In the genomic region with DNA sequence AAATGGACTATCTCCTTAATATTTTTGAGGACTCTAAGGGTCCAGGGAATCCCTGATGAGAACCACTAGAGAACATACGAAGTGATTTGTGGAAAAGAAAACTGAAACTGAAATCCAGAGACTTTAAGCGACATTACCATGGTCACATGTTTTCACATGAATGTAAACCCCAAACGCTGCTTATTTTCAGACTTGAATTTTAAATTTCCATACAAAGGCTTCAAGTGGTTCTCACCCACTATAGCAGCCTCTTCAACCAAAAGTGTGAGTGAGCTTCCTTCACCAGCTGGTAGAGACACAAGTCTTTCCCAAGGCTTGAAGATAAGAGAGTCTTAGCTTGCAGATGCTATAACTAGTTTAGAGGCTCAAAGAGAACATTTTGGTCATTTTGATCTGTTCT, we compare ENCODE assay signal across 18 cellular contexts.
A peak's percentile ranks its signal among the peaks of the same experiment; 100 is the strongest.
DNase-seq lines count a peak whose midpoint lies in the region; ATAC-seq, FAIRE-seq and TF ChIP-seq lines count a peak whose summit lies in the region.
"Had no signal": no experiment of that assay in that cellular context is flagged by ENCODE, and none has a peak within 500 bp of the region (broad histone marks: within the 10 kb centered on the region; RNA-seq: fewer than 3 reads in every experiment).

No MANE protein-coding gene starts in this region.

- H3K4me1 Mint-ChIP-seq in CD4-positive, alpha-beta memory T cell: peaks cover 0 to 4% (median 2%) of the 10 kb centered on the region in 4 donors

- intact Hi-C loops in CD4-positive, alpha-beta memory T cell (cut with micrococcal nuclease): no loop called here
- intact Hi-C loops in psoas muscle (cut with DNase I): no loop called here
- intact Hi-C loops in right cardiac atrium (cut with DNase I): no loop called here

- no peaks in the 10 kb centered on the region for H3K36me3 Mint-ChIP-seq in CD4-positive, alpha-beta memory T cell
- H3K36me3 Mint-ChIP-seq: WTC11 had no signal

- H3K27ac Mint-ChIP-seq in CD4-positive, alpha-beta memory T cell: peak overlapping the region in 2 of 7 donors; percentile 6 to 60
- H3K27ac Mint-ChIP-seq: brain, endodermal cell, GM23338, WTC11 had no signal

- no peaks in the 10 kb centered on the region for H3K27me3 ChIP-seq in CD4-positive, alpha-beta memory T cell (ENCODE audit: insufficient read depth, low read length)
- no peaks in the 10 kb centered on the region for H3K27me3 ChIP-seq in psoas muscle (ENCODE audit: insufficient read depth in 3 of 3, low read length in 2 of 3)
- no peaks in the 10 kb centered on the region for H3K27me3 ChIP-seq in right cardiac atrium (ENCODE audit: control insufficient read depth, insufficient read depth)
- H3K27me3 ChIP-seq: gastroesophageal sphincter, MG63 had no signal

- no peaks in the 10 kb centered on the region for H3K9me3 ChIP-seq in CD4-positive, alpha-beta memory T cell (ENCODE audit: control insufficient read depth in 1 of 2, low read length in 2 of 2)
- H3K9me3 ChIP-seq in psoas muscle (no peaks in the 10 kb centered on the region), right cardiac atrium (ENCODE audit: control insufficient read depth, low read length) (no peaks in the 10 kb centered on the region)
- H3K9me3 ChIP-seq: gastroesophageal sphincter, MG63 had no signal

- H3K4me3 Mint-ChIP-seq in CD4-positive, alpha-beta memory T cell: peak overlapping the region in 5 of 8 donors; percentile 1 to 39 (median 26)
- H3K4me3 Mint-ChIP-seq: brain, endodermal cell, GM23338, WTC11 had no signal

- no peaks in the 10 kb centered on the region for H3K36me3 ChIP-seq in CD4-positive, alpha-beta memory T cell (ENCODE audit: insufficient read depth, low read length)
- H3K36me3 ChIP-seq in psoas muscle (ENCODE audit: insufficient read depth in 1 of 2, low read depth in 1 of 2): no peaks in the 10 kb centered on the region
- H3K36me3 ChIP-seq: gastroesophageal sphincter, MG63 had no signal

- H3K27ac ChIP-seq in CD4-positive, alpha-beta memory T cell (ENCODE audit: low read depth, low read length): no peak overlapping the region
- H3K27ac ChIP-seq in psoas muscle: no peak overlapping the region
- H3K27ac ChIP-seq in right cardiac atrium (ENCODE audit: low read length): no peak overlapping the region
- H3K27ac ChIP-seq: gastroesophageal sphincter had no signal

- WGBS in psoas muscle, 3 donors: 70 to 86% (median 74%) methylated on average over 3 of the region's 3 CpGs
- WGBS in right cardiac atrium: 80% methylated on average over 3 of the region's 3 CpGs

- H3K9me3 Mint-ChIP-seq in CD4-positive, alpha-beta memory T cell: peaks cover 0 to under 1% (median 0%) of the 10 kb centered on the region in 8 donors
- H3K9me3 Mint-ChIP-seq: endodermal cell, GM23338, WTC11 had no signal

- CTCF ChIA-PET in CD4-positive, alpha-beta memory T cell (lab: Charles Lee; ENCODE audit: partially characterized antibody): no interaction called here

- H3K4me1 ChIP-seq in CD4-positive, alpha-beta memory T cell (ENCODE audit: insufficient read depth, low read length): no peaks in the 10 kb centered on the region
- no peaks in the 10 kb centered on the region for H3K4me1 ChIP-seq in psoas muscle
- H3K4me1 ChIP-seq in right cardiac atrium (ENCODE audit: control insufficient read depth, insufficient read depth, low read length): no peaks in the 10 kb centered on the region

- TF ChIP-seq CTCF in psoas muscle (IDR thresholded peaks at IDR 0.05): no peak

- DNase-seq in CD4-positive, alpha-beta memory T cell: no peak
- DNase-seq in stimulated activated CD4-positive, alpha-beta T cell treated with anti-CD3 and anti-CD28 coated beads, Interleukin-15, amount 100 ng/mL, for 24 hours: no peak
- DNase-seq in psoas muscle: no peak
- DNase-seq in right cardiac atrium: no peak
- no peak for DNase-seq in stimulated activated CD4-positive, alpha-beta T cell treated with anti-CD3 and anti-CD28 coated beads, Interleukin-1b, Interleukin-23, amount 100 ng/mL, for 48 hours
- DNase-seq: C1 segment of cervical spinal cord, endodermal cell, GF-D8, kidney, MG63 had no signal

- H3K4me3 ChIP-seq in CD4-positive, alpha-beta memory T cell (ENCODE audit: low read length in 2 of 2): peak overlapping the region in 1 of 2 donors; percentile 13
- H3K4me3 ChIP-seq in psoas muscle: no peak overlapping the region
- H3K4me3 ChIP-seq in right cardiac atrium (ENCODE audit: low read length): no peak overlapping the region
- H3K4me3 ChIP-seq: gastroesophageal sphincter, GM23338, MG63 had no signal

- POLR2A ChIA-PET in CD4-positive, alpha-beta memory T cell (lab: Charles Lee; ENCODE audit: partially characterized antibody): no interaction called here

- peak; percentile 60 for ATAC-seq in GM18867 (IDR thresholded peaks at IDR 0.05; ENCODE audit: unreplicated experiment)
- peak; percentile 59 for ATAC-seq in HG03460 (IDR thresholded peaks at IDR 0.05; ENCODE audit: unreplicated experiment)
- no peak for ATAC-seq in psoas muscle
- no peak for ATAC-seq in right cardiac atrium
- ATAC-seq: gastroesophageal sphincter, GM23338, sciatic nerve, WTC11 had no signal

- peak; percentile 13 for FAIRE-seq in islet of Langerhans (lab: Jason Lieb, UNC)
- FAIRE-seq: kidney had no signal

- H3K27me3 Mint-ChIP-seq in CD4-positive, alpha-beta memory T cell: peaks cover 0 to 2% of the 10 kb centered on the region in 2 donors
- H3K27me3 Mint-ChIP-seq: brain had no signal

Comparison
In these comparisons a context has a peak if more than half of its experiments do, and no peak if none do; other contexts are left out.
1. ATAC-seq: peak in GM18867 (single experiment) and HG03460 (single experiment); none in psoas muscle (0 of 4) and right cardiac atrium (0 of 2).